ENCODE assay signal across 10 cellular contexts in the genomic region with DNA sequence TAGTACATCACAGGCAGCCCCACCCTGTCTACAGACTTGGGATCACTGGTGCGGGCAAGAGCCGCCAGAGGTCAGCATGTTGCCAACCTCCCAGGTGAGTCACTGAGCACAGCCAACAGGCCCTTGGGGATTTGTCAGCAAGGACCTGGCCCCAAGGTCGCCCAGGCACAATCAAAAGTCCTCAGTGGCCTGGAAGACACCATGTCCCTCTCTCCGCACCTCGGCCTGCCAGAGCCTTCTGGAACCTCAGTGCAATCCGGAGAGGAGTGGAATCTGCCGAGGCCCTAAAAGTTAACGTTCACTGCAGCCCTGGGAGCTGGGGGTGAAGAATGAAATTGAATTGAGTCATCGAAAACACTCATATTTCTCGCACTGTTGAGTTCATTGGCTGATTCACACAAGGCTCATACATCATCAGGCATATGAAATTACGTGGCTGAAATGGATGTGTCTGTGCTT.
DNase-seq lines count a peak whose midpoint lies in the region; ATAC-seq and TF ChIP-seq lines count a peak whose summit lies in the region.
"Had no signal": no experiment of that assay in that cellular context is flagged by ENCODE, and none has a peak within 500 bp of the region (broad histone marks: within the 10 kb centered on the region; RNA-seq: fewer than 3 reads in every experiment).

No MANE protein-coding gene starts in this region.

- no peaks in the 10 kb centered on the region for H3K9me3 Mint-ChIP-seq in activated CD4-positive, alpha-beta T cell treated with anti-CD3 and anti-CD28 coated beads for 36 hours (ENCODE audit: low read depth)
- H3K9me3 Mint-ChIP-seq in activated CD4-positive, alpha-beta T cell treated with anti-CD3 and anti-CD28 coated beads, Interleukin-2, amount 10 ng/mL, durations not matched to agents 7 days and 5 days: no peaks in the 10 kb centered on the region

- peak; percentile 20 for DNase-seq in activated CD4-positive, alpha-beta T cell treated with anti-CD3 and anti-CD28 coated beads for 36 hours
- DNase-seq in activated CD4-positive, alpha-beta T cell treated with anti-CD3 and anti-CD28 coated beads, Interleukin-2, amount 10 ng/mL, durations not matched to agents 7 days and 5 days: no peak
- DNase-seq in RWPE2 (ENCODE audit: low spot score) (peak; percentile 84), foreskin fibroblast (peak; percentile 42 to 58), aorta (peak; percentile 29 to 54), left ventricle myocardium inferior (no peak)
- DNase-seq in effector CD8-positive, alpha-beta T cell (lab: John Stamatoyannopoulos, UW): no peak
- DNase-seq: activated CD4-positive, alpha-beta T cell treated with anti-CD3 and anti-CD28 coated beads, Interleukin-2, amount 50 U/mL, for 1 hour had no signal

- H3K27ac Mint-ChIP-seq in activated CD4-positive, alpha-beta T cell treated with anti-CD3 and anti-CD28 coated beads for 36 hours: no peak overlapping the region
- no peak overlapping the region for H3K27ac Mint-ChIP-seq in activated CD4-positive, alpha-beta T cell treated with anti-CD3 and anti-CD28 coated beads, Interleukin-2, amount 10 ng/mL, durations not matched to agents 7 days and 5 days

- H3K9me3 ChIP-seq in RWPE2 (ENCODE audit: severe bottlenecking) (no peaks in the 10 kb centered on the region), aorta (ENCODE audit: control insufficient read depth, low read length) (peaks cover 2% of the 10 kb centered on the region), left ventricle myocardium inferior (replicated peaks) (no peaks in the 10 kb centered on the region)

- H3K27ac ChIP-seq in RWPE2 (ENCODE audit: poor library complexity, severe bottlenecking): peak overlapping the region; percentile 59
- H3K27ac ChIP-seq in aorta (ENCODE audit: low read depth in 1 of 2, low read length in 2 of 2): no peak overlapping the region
- H3K27ac ChIP-seq in left ventricle myocardium inferior (replicated peaks): no peak overlapping the region
- H3K27ac ChIP-seq: BLaER1 treated with 17β-estradiol and CSF1 and Interleukin-3, amounts not matched to agents 10 nM and 100 nM had no signal

- H3K4me1 Mint-ChIP-seq in activated CD4-positive, alpha-beta T cell treated with anti-CD3 and anti-CD28 coated beads for 36 hours: no peaks in the 10 kb centered on the region
- H3K4me1 Mint-ChIP-seq in activated CD4-positive, alpha-beta T cell treated with anti-CD3 and anti-CD28 coated beads, Interleukin-2, amount 10 ng/mL, durations not matched to agents 7 days and 5 days: peaks cover 7% of the 10 kb centered on the region

- 71 to 79% methylated on average over 11 of the region's 11 CpGs for WGBS in aorta, 2 donors

- H3K36me3 Mint-ChIP-seq in activated CD4-positive, alpha-beta T cell treated with anti-CD3 and anti-CD28 coated beads for 36 hours (ENCODE audit: low read depth): no peaks in the 10 kb centered on the region
- no peaks in the 10 kb centered on the region for H3K36me3 Mint-ChIP-seq in activated CD4-positive, alpha-beta T cell treated with anti-CD3 and anti-CD28 coated beads, Interleukin-2, amount 10 ng/mL, durations not matched to agents 7 days and 5 days (ENCODE audit: low read depth)

- POLR2A ChIA-PET in activated CD4-positive, alpha-beta T cell treated with anti-CD3 and anti-CD28 coated beads for 36 hours (lab: Charles Lee): no interaction called here
- POLR2A ChIA-PET in activated CD4-positive, alpha-beta T cell treated with anti-CD3 and anti-CD28 coated beads, Interleukin-2, amount 10 ng/mL, durations not matched to agents 7 days and 5 days (lab: Charles Lee): no interaction called here

- H3K4me1 ChIP-seq in RWPE2 (ENCODE audit: insufficient read depth, poor library complexity, severe bottlenecking) (peaks cover 14% of the 10 kb centered on the region), aorta (ENCODE audit: control insufficient read depth in 1 of 2, insufficient read depth in 2 of 2, low read length in 2 of 2) (no peaks in the 10 kb centered on the region), left ventricle myocardium inferior (peaks cover 10% of the 10 kb centered on the region)

- no peak overlapping the region for H3K4me3 ChIP-seq in RWPE2 (ENCODE audit: severe bottlenecking)
- H3K4me3 ChIP-seq in foreskin fibroblast (ENCODE audit: low read depth in 1 of 2, low read length in 2 of 2): no peak overlapping the region
- no peak overlapping the region for H3K4me3 ChIP-seq in aorta (ENCODE audit: low read length in 2 of 2)
- H3K4me3 ChIP-seq in left ventricle myocardium inferior: no peak overlapping the region
- H3K4me3 ChIP-seq: BLaER1 treated with 17β-estradiol and CSF1 and Interleukin-3, amounts not matched to agents 10 nM and 100 nM had no signal

- ATAC-seq in activated CD4-positive, alpha-beta T cell treated with anti-CD3 and anti-CD28 coated beads for 36 hours: peak; percentile 60
- peak; percentile 93 for ATAC-seq in RWPE2 (ENCODE audit: low read depth)
- ATAC-seq in aorta (ENCODE audit: low FRiP score): no peak
- no peak for ATAC-seq in GM18861 (IDR thresholded peaks at IDR 0.05; ENCODE audit: unreplicated experiment)

- intact Hi-C loops in activated CD4-positive, alpha-beta T cell treated with anti-CD3 and anti-CD28 coated beads for 36 hours (cut with DNase I, micrococcal nuclease): no loop called here
- intact Hi-C loops in aorta (cut with DNase I): no loop called here
- intact Hi-C loops in left ventricle myocardium inferior (cut with micrococcal nuclease): no loop called here

- no peak overlapping the region for H3K4me3 Mint-ChIP-seq in activated CD4-positive, alpha-beta T cell treated with anti-CD3 and anti-CD28 coated beads for 36 hours
- no peak overlapping the region for H3K4me3 Mint-ChIP-seq in activated CD4-positive, alpha-beta T cell treated with anti-CD3 and anti-CD28 coated beads, Interleukin-2, amount 10 ng/mL, durations not matched to agents 7 days and 5 days

- CTCF ChIA-PET in activated CD4-positive, alpha-beta T cell treated with anti-CD3 and anti-CD28 coated beads for 36 hours (lab: Charles Lee): no interaction called here
- CTCF ChIA-PET in activated CD4-positive, alpha-beta T cell treated with anti-CD3 and anti-CD28 coated beads, Interleukin-2, amount 10 ng/mL, durations not matched to agents 7 days and 5 days (lab: Charles Lee): interaction anchor here (2.9 kb wide), 1 partner anchor 13 kb away, joined by 9 read pairs; no protein-coding TSS in a partner anchor

- no peaks in the 10 kb centered on the region for H3K36me3 ChIP-seq in RWPE2 (ENCODE audit: low read depth)
- no peaks in the 10 kb centered on the region for H3K36me3 ChIP-seq in aorta (ENCODE audit: control insufficient read depth in 1 of 2, insufficient read depth in 2 of 2, low read length in 1 of 2)
- H3K36me3 ChIP-seq in left ventricle myocardium inferior: no peaks in the 10 kb centered on the region
- H3K36me3 ChIP-seq: BLaER1 treated with 17β-estradiol and CSF1 and Interleukin-3, amounts not matched to agents 10 nM and 100 nM had no signal

- H3K27me3 ChIP-seq in RWPE2 (ENCODE audit: insufficient read depth, poor library complexity, severe bottlenecking) (no peaks in the 10 kb centered on the region), aorta (ENCODE audit: control insufficient read depth in 1 of 2, insufficient read depth in 2 of 2, low read length in 1 of 2) (no peaks in the 10 kb centered on the region), left ventricle myocardium inferior (ENCODE audit: low read depth) (peaks cover 57% of the 10 kb centered on the region)

- peaks cover 15% of the 10 kb centered on the region for H3K27me3 Mint-ChIP-seq in activated CD4-positive, alpha-beta T cell treated with anti-CD3 and anti-CD28 coated beads for 36 hours
- peaks cover 9% of the 10 kb centered on the region for H3K27me3 Mint-ChIP-seq in activated CD4-positive, alpha-beta T cell treated with anti-CD3 and anti-CD28 coated beads, Interleukin-2, amount 10 ng/mL, durations not matched to agents 7 days and 5 days

- TF ChIP-seq CTCF in RWPE2 (IDR thresholded peaks at IDR 0.05; ENCODE audit: poor library complexity, severe bottlenecking) (peak; percentile 65), foreskin fibroblast (IDR thresholded peaks at IDR 0.05; ENCODE audit: low read depth, low read length) (no peak), left ventricle myocardium inferior (IDR thresholded peaks at IDR 0.05; ENCODE audit: borderline replicate concordance) (no peak)

Comparison
In these comparisons a context has a peak if more than half of its experiments do, and no peak if none do; other contexts are left out.
1. DNase-seq: peak in activated CD4-positive, alpha-beta T cell treated with anti-CD3 and anti-CD28 coated beads for 36 hours (single experiment), RWPE2 (single experiment), foreskin fibroblast (2 of 2) and aorta (2 of 2); none in activated CD4-positive, alpha-beta T cell treated with anti-CD3 and anti-CD28 coated beads, Interleukin-2, amount 10 ng/mL, durations not matched to agents 7 days and 5 days (single experiment), effector CD8-positive, alpha-beta T cell (single experiment) and left ventricle myocardium inferior (single experiment).
2. ATAC-seq: peak in activated CD4-positive, alpha-beta T cell treated with anti-CD3 and anti-CD28 coated beads for 36 hours (single experiment) and RWPE2 (single experiment); none in aorta (single experiment) and GM18861 (single experiment).